Comparison of ENCODE assay signal across 8 cellular contexts in genomic region chr5:2038337-2039179, GRCh38.
DNase-seq lines count a peak whose midpoint lies in the region; ATAC-seq, FAIRE-seq and TF ChIP-seq lines count a peak whose summit lies in the region.

No MANE protein-coding gene starts in this region.

- H3K27ac Mint-ChIP-seq in CD8-positive, alpha-beta T cell = no peak overlapping the region

- peaks cover 7% of the 10 kb centered on the region for H3K27me3 ChIP-seq in CD8-positive, alpha-beta T cell (ENCODE audit: insufficient read depth, low read length)
- H3K27me3 ChIP-seq in Peyer's patch = peaks cover 0 to 4% of the 10 kb centered on the region in 2 donors
- no peaks in the 10 kb centered on the region for H3K27me3 ChIP-seq in pancreas
- H3K27me3 ChIP-seq in transverse colon = peaks cover 15% of the 10 kb centered on the region

- ATAC-seq in CD8-positive, alpha-beta T cell = peak; percentile 82
- ATAC-seq in GM19455 (IDR thresholded peaks at IDR 0.05; ENCODE audit: unreplicated experiment) = peak; percentile 96
- ATAC-seq in HG03571 (IDR thresholded peaks at IDR 0.05; ENCODE audit: unreplicated experiment) = peak; percentile 92
- peak; percentile 95 to 99 (median 97) for ATAC-seq in pancreas

- no peak for TF ChIP-seq POLR2A in Peyer's patch (IDR thresholded peaks at IDR 0.05)
- TF ChIP-seq POLR2A in transverse colon (IDR thresholded peaks at IDR 0.05) = no peak

- no peak overlapping the region for H3K27ac ChIP-seq in CD8-positive, alpha-beta T cell (ENCODE audit: low read depth, low read length)
- H3K27ac ChIP-seq in Peyer's patch = no peak overlapping the region
- H3K27ac ChIP-seq in pancreas = no peak overlapping the region
- H3K27ac ChIP-seq in transverse colon = no peak overlapping the region

- H3K36me3 Mint-ChIP-seq in CD8-positive, alpha-beta T cell = no peaks in the 10 kb centered on the region

- peak overlapping the region; percentile 45 for H3K4me3 ChIP-seq in CD8-positive, alpha-beta T cell (ENCODE audit: low read depth, low read length)
- H3K4me3 ChIP-seq in Peyer's patch (peak overlapping the region; percentile 28 to 52 (median 48)), pancreas (peak overlapping the region in 3 of 4 donors; percentile 23 to 46 (median 33)), transverse colon (peak overlapping the region in 3 of 4 donors; percentile 6 to 44 (median 24))

- TF ChIP-seq CTCF in CD8-positive, alpha-beta T cell (IDR thresholded peaks at IDR 0.05) = peak; percentile 79
- TF ChIP-seq CTCF in Peyer's patch (IDR thresholded peaks at IDR 0.05) = peak; percentile 28 to 83 (median 62)
- peak; percentile 61 to 75 (median 72) for TF ChIP-seq CTCF in pancreas (IDR thresholded peaks at IDR 0.05)
- TF ChIP-seq CTCF in transverse colon (IDR thresholded peaks at IDR 0.05) = peak; percentile 41 to 70 (median 63)

- CTCF ChIA-PET in CD8-positive, alpha-beta T cell (lab: Charles Lee) = interaction anchor here (1.3 to 2.6 kb wide), 3 partner anchors 17 to 276 kb away, joined by 4 to 15 read pairs (median 4); no protein-coding TSS in a partner anchor

- FAIRE-seq in pancreas (lab: Jason Lieb, UNC) = no peak

- POLR2A ChIA-PET in CD8-positive, alpha-beta T cell (lab: Charles Lee) = no interaction called here

- no peaks in the 10 kb centered on the region for H3K4me1 ChIP-seq in CD8-positive, alpha-beta T cell (ENCODE audit: insufficient read depth, low read length)
- H3K4me1 ChIP-seq in Peyer's patch (peaks cover 0 to 5% (median 2%) of the 10 kb centered on the region in 4 donors), pancreas (no peaks in the 10 kb centered on the region), transverse colon (peaks cover 0 to 5% (median 0%) of the 10 kb centered on the region in 4 donors)

- peaks cover 34% of the 10 kb centered on the region for H3K27me3 Mint-ChIP-seq in CD8-positive, alpha-beta T cell (ENCODE audit: low read depth)

- H3K9me3 Mint-ChIP-seq in CD8-positive, alpha-beta T cell = no peaks in the 10 kb centered on the region

- WGBS in pancreas, 2 donors = 3% methylated on average over 36 to 57 of the region's 57 CpGs
- WGBS in transverse colon (ENCODE audit: low coverage in 1 of 2), 2 donors = 8 to 9% methylated on average over 2 to 13 of the region's 57 CpGs

- TF ChIP-seq EP300 in transverse colon (IDR thresholded peaks at IDR 0.05; ENCODE audit: low read depth) = no peak

- peak; percentile 26 to 78 (median 46) for DNase-seq in CD8-positive, alpha-beta T cell
- peak; percentile 21 to 62 (median 59) for DNase-seq in Peyer's patch
- DNase-seq in activated gamma-delta T cell (lab: John Stamatoyannopoulos, UW) = peak; percentile 31
- DNase-seq in germinal center (ENCODE audit: low spot score) = peak; percentile 78
- peak; percentile 52 to 92 (median 74) for DNase-seq in pancreas
- DNase-seq in transverse colon = peak; percentile 51

- no peaks in the 10 kb centered on the region for H3K9me3 ChIP-seq in CD8-positive, alpha-beta T cell (ENCODE audit: low read length)
- H3K9me3 ChIP-seq in Peyer's patch (no peaks in the 10 kb centered on the region), pancreas (no peaks in the 10 kb centered on the region), transverse colon (no peaks in the 10 kb centered on the region)

- intact Hi-C loops in CD8-positive, alpha-beta T cell (cut with DNase I, micrococcal nuclease) = loop anchor here (2.0 to 5.0 kb wide), 3 partner anchors 276 to 372 kb away; no protein-coding TSS in a partner anchor
- intact Hi-C loops in pancreas (cut with DNase I) = no loop called here
- intact Hi-C loops in transverse colon (cut with DNase I; ENCODE audit: low total_unique reads) = no loop called here

- H3K4me1 Mint-ChIP-seq in CD8-positive, alpha-beta T cell (ENCODE audit: low read depth) = no peaks in the 10 kb centered on the region

- in situ Hi-C loops in transverse colon (cut with MboI; ENCODE audit: low pct_ligation_motif_present in 1 of 4, low pct_unique_long_range_greater_than_20kb in 1 of 4, low sequenced_read_pairs in 3 of 4) = no loop called here

- H3K36me3 ChIP-seq in CD8-positive, alpha-beta T cell (ENCODE audit: insufficient read depth, low read length) = no peaks in the 10 kb centered on the region
- H3K36me3 ChIP-seq in Peyer's patch (no peaks in the 10 kb centered on the region), pancreas (no peaks in the 10 kb centered on the region), transverse colon (no peaks in the 10 kb centered on the region)

- H3K4me3 Mint-ChIP-seq in CD8-positive, alpha-beta T cell = peak overlapping the region; percentile 72

Comparison
In these comparisons a context has a peak if more than half of its experiments do, and no peak if none do; other contexts are left out.
1. intact Hi-C loops: an anchor here in CD8-positive, alpha-beta T cell (2.0 to 5.0 kb wide); none called in pancreas and transverse colon.